In genomic region chr14:40859065-40859464, GRCh38 we compare ENCODE assay signal across 21 cellular contexts.
"Had no signal": no experiment of that assay in that cellular context is flagged by ENCODE, and none has a peak within 500 bp of the region (broad histone marks: within the 10 kb centered on the region; RNA-seq: fewer than 3 reads in every experiment).

No MANE protein-coding gene starts in this region.

- H3K27me3 Mint-ChIP-seq: dendritic cell treated with granulocyte-macrophage colony-stimulating factor and Interleukin-4, amounts not matched to agents 40 ng/mL and 50 ng/mL, for 4 days; effector memory CD8-positive, alpha-beta T cell had no signal

- H3K4me1 Mint-ChIP-seq: natural killer cell had no signal

- H3K79me2 ChIP-seq: hepatocyte had no signal

- H3K27ac ChIP-seq: foreskin keratinocyte, hepatocyte, ovary, right atrium auricular region, sigmoid colon, skin epidermis, suprapubic skin, tibial artery had no signal

- H2AFZ ChIP-seq: hepatocyte had no signal

- H3K9me3 ChIP-seq: ovary, right atrium auricular region, sigmoid colon, suprapubic skin, tibial artery had no signal

- H3K4me3 Mint-ChIP-seq: dendritic cell treated with granulocyte-macrophage colony-stimulating factor and Interleukin-4, amounts not matched to agents 40 ng/mL and 50 ng/mL, for 4 days; effector memory CD8-positive, alpha-beta T cell; natural killer cell; neural crest cell had no signal

- H3K4me3 ChIP-seq: hepatocyte, mucosa of descending colon, ovary, right atrium auricular region, sigmoid colon, skin epidermis, suprapubic skin, tibial artery had no signal

- H3K4me1 ChIP-seq: foreskin keratinocyte, right atrium auricular region, sigmoid colon, suprapubic skin, tibial artery had no signal

- H3K4me2 ChIP-seq: hepatocyte had no signal

- H3K27me3 ChIP-seq: foreskin keratinocyte, hepatocyte, ovary, right atrium auricular region, sigmoid colon, suprapubic skin, tibial artery had no signal

- H3K36me3 ChIP-seq: ovary, right atrium auricular region, sigmoid colon, suprapubic skin, tibial artery had no signal

- DNase-seq: cerebellar nuclear complex; effector memory CD8-positive, alpha-beta T cell; erythroblast; foreskin keratinocyte; head of caudate nucleus; islet precursor cell; mammary epithelial cell; mucosa of descending colon; natural killer cell; nucleus accumbens; ovary; sigmoid colon; stimulated activated naive CD8-positive, alpha-beta T cell treated with anti-CD3 and anti-CD28 coated beads, Interleukin-15, Interleukin-2, amounts not matched to agents 100 U/mL and 50 U/mL, for 24 hours; tibial artery had no signal

- ATAC-seq: effector memory CD8-positive, alpha-beta T cell; foreskin keratinocyte; left lobe of liver; mucosa of descending colon; natural killer cell; stimulated activated naive CD8-positive, alpha-beta T cell treated with anti-CD3 and anti-CD28 coated beads, Interleukin-15, Interleukin-2, amounts not matched to agents 100 U/mL and 50 U/mL, for 24 hours had no signal

- H3K27ac Mint-ChIP-seq: dendritic cell treated with granulocyte-macrophage colony-stimulating factor and Interleukin-4, amounts not matched to agents 40 ng/mL and 50 ng/mL, for 4 days; effector memory CD8-positive, alpha-beta T cell; natural killer cell had no signal

- H3K36me3 Mint-ChIP-seq: natural killer cell had no signal
